In genomic region chr1:197876894-197877293, GRCh38 we compare ENCODE assay signal across 36 cellular contexts. TPM values are rescaled to one million over a fixed set of nuclear protein-coding genes. Genes with fewer than 3 reads are reported as not detected.
"Had no signal": no experiment of that assay in that cellular context is flagged by ENCODE, and none has a peak within 500 bp of the region (broad histone marks: within the 10 kb centered on the region; RNA-seq: fewer than 3 reads in every experiment).

No MANE protein-coding gene starts in this region.

- DNase-seq: activated B cell treated with CpG ODN at 0.5 μM for 24 hours; activated CD4-positive, alpha-beta memory T cell treated with anti-CD3 and anti-CD28 coated beads for 36 hours; activated CD4-positive, alpha-beta T cell treated with anti-CD3 and anti-CD28 coated beads for 4 hours; activated CD4-positive, alpha-beta T cell treated with anti-CD3 and anti-CD28 coated beads, Interleukin-2, amount 10 ng/mL, durations not matched to agents 24 days and 14 days; activated CD4-positive, alpha-beta T cell treated with anti-CD3 and anti-CD28 coated beads, Interleukin-2, amount 50 U/mL, for 1 hour; activated CD4-positive, alpha-beta T cell treated with anti-CD3 and anti-CD28 coated beads, Interleukin-2, amount 50 U/mL, for 4 hours; activated CD4-positive, CD25-positive, alpha-beta regulatory T cell treated with anti-CD3 and anti-CD28 coated beads, Interleukin-2, amount 50 U/mL, for 72 hours; activated CD8-positive, alpha-beta memory T cell treated with anti-CD3 and anti-CD28 coated beads, Interleukin-2, amount 50 U/mL, for 4 hours; activated CD8-positive, alpha-beta T cell treated with anti-CD3 and anti-CD28 coated beads for 36 hours; activated effector memory CD4-positive, alpha-beta T cell treated with anti-CD3 and anti-CD28 coated beads, Interleukin-2, amount 50 U/mL, for 16 hours; activated gamma-delta T cell treated with Interleukin-2 at 50 U/mL for 16 hours; activated naive CD4-positive, alpha-beta T cell; activated naive CD4-positive, alpha-beta T cell treated with anti-CD3 and anti-CD28 coated beads for 36 hours; activated naive CD4-positive, alpha-beta T cell treated with anti-CD3 and anti-CD28 coated beads, Interleukin-2, amount 50 U/mL, for 16 hours; activated naive CD8-positive, alpha-beta T cell treated with anti-CD3 and anti-CD28 coated beads for 36 hours; activated T-cell treated with anti-CD3 and anti-CD28 coated beads for 4 hours; activated T-cell treated with anti-CD3 and anti-CD28 coated beads, Interleukin-2, amount 50 U/mL, for 1 hour; activated T-cell treated with anti-CD3 and anti-CD28 coated beads, Interleukin-2, amount 50 U/mL, for 4 hours; activated T-cell treated with anti-CD3 and anti-CD28 coated beads, Interleukin-2, amount 50 U/mL, for 72 hours; amygdala; anterior cingulate cortex; body of pancreas; brain microvascular endothelial cell; central memory CD4-positive, alpha-beta T cell; T-helper 2 cell; T-helper 9 cell had no signal

- H3K4me1 ChIP-seq: ascending aorta, body of pancreas, breast epithelium had no signal

- H3K9me3 ChIP-seq: body of pancreas had no signal

- H3K4me3 ChIP-seq: ascending aorta, body of pancreas, breast epithelium had no signal

- FAIRE-seq: colon had no signal

- H3K27me3 ChIP-seq: ascending aorta, body of pancreas, brain microvascular endothelial cell, breast epithelium had no signal

- ATAC-seq: activated CD8-positive, alpha-beta T cell treated with anti-CD3 and anti-CD28 coated beads for 36 hours; activated naive CD4-positive, alpha-beta T cell treated with anti-CD3 and anti-CD28 coated beads, Interleukin-2, amount 50 U/mL, for 72 hours; activated T-cell treated with anti-CD3 and anti-CD28 coated beads, Interleukin-2, amount 50 U/mL, for 4 hours; activated T-cell treated with anti-CD3 and anti-CD28 coated beads, Interleukin-2, amount 50 U/mL, for 72 hours; activated T-helper 17 cell treated with anti-CD3 and anti-CD28 coated beads, Interleukin-2, amount 50 U/mL, for 72 hours; body of pancreas had no signal

- H3K27ac Mint-ChIP-seq: activated B cell treated with CpG ODN at 0.5 μM for 24 hours; activated CD4-positive, alpha-beta memory T cell treated with anti-CD3 and anti-CD28 coated beads for 36 hours; activated CD4-positive, alpha-beta T cell treated with anti-CD3 and anti-CD28 coated beads, Interleukin-2, amount 10 ng/mL, durations not matched to agents 24 days and 14 days; activated CD8-positive, alpha-beta T cell treated with anti-CD3 and anti-CD28 coated beads for 36 hours; activated naive CD4-positive, alpha-beta T cell treated with anti-CD3 and anti-CD28 coated beads for 36 hours; activated naive CD4-positive, alpha-beta T cell treated with anti-CD3 and anti-CD28 coated beads, Interleukin-2, amount 50 U/mL, for 72 hours; activated naive CD8-positive, alpha-beta T cell treated with anti-CD3 and anti-CD28 coated beads for 36 hours; activated T-cell treated with anti-CD3 and anti-CD28 coated beads, Interleukin-2, amount 50 U/mL, for 72 hours; activated T-helper 1 cell treated with anti-CD3 and anti-CD28 coated beads, Interleukin-12 subunit alpha, Interleukin-12 subunit beta, Interleukin-2, Interleukin-4 antibody, amounts not matched to agents 30 ng/mL and 10 ng/mL and 1 ng/mL, durations not matched to agents 14 hours and 24 hours and 36 hours; activated T-helper 17 cell treated with anti-CD3 and anti-CD28 coated beads, Interleukin-2, amount 50 U/mL, for 72 hours; T-helper 1 cell treated with Interleukin-12 subunit alpha and Interleukin-12 subunit beta and Interleukin-4 antibody, amounts not matched to agents 30 μg/mL and 1 μg/mL, for 36 hours; T-helper 2 cell treated with Interferon-gamma antibody and Interleukin-4, amounts not matched to agents 5 μg/mL and 100 μg/mL, for 36 hours had no signal

- H3K4me3 Mint-ChIP-seq: activated B cell treated with CpG ODN at 0.5 μM for 24 hours; activated CD4-positive, alpha-beta memory T cell treated with anti-CD3 and anti-CD28 coated beads for 36 hours; activated CD4-positive, alpha-beta T cell treated with anti-CD3 and anti-CD28 coated beads, Interleukin-2, amount 10 ng/mL, durations not matched to agents 24 days and 14 days; activated CD8-positive, alpha-beta T cell treated with anti-CD3 and anti-CD28 coated beads for 36 hours; activated naive CD4-positive, alpha-beta T cell treated with anti-CD3 and anti-CD28 coated beads for 36 hours; activated naive CD8-positive, alpha-beta T cell treated with anti-CD3 and anti-CD28 coated beads for 36 hours; activated T-cell treated with anti-CD3 and anti-CD28 coated beads, Interleukin-2, amount 50 U/mL, for 4 hours; activated T-cell treated with anti-CD3 and anti-CD28 coated beads, Interleukin-2, amount 50 U/mL, for 72 hours; activated T-helper 1 cell treated with anti-CD3 and anti-CD28 coated beads, Interleukin-12 subunit alpha, Interleukin-12 subunit beta, Interleukin-2, Interleukin-4 antibody, amounts not matched to agents 30 ng/mL and 10 ng/mL and 1 ng/mL, durations not matched to agents 14 hours and 24 hours and 36 hours; activated T-helper 17 cell treated with anti-CD3 and anti-CD28 coated beads, Interleukin-2, amount 50 U/mL, for 72 hours; T-helper 1 cell treated with Interleukin-12 subunit alpha and Interleukin-12 subunit beta and Interleukin-4 antibody, amounts not matched to agents 30 μg/mL and 1 μg/mL, for 36 hours; T-helper 2 cell treated with Interferon-gamma antibody and Interleukin-4, amounts not matched to agents 5 μg/mL and 100 μg/mL, for 36 hours had no signal

- H3K36me3 ChIP-seq: ascending aorta, brain microvascular endothelial cell, breast epithelium had no signal

- H3K36me3 Mint-ChIP-seq: activated naive CD8-positive, alpha-beta T cell treated with anti-CD3 and anti-CD28 coated beads for 36 hours had no signal

- H3K27ac ChIP-seq: ascending aorta, body of pancreas, brain microvascular endothelial cell, breast epithelium, VCaP had no signal

- H3K4me1 Mint-ChIP-seq: activated B cell treated with CpG ODN at 0.5 μM for 24 hours; activated CD4-positive, alpha-beta T cell treated with anti-CD3 and anti-CD28 coated beads, Interleukin-2, amount 10 ng/mL, durations not matched to agents 24 days and 14 days; activated naive CD8-positive, alpha-beta T cell treated with anti-CD3 and anti-CD28 coated beads for 36 hours; activated T-helper 17 cell treated with anti-CD3 and anti-CD28 coated beads, Interleukin-2, amount 50 U/mL, for 72 hours had no signal

RNA-seq across cellular contexts. Expression of gene C1orf53, which starts 25.5 kb away (rescaled TPM):
- total RNA-seq: activated T-cell treated with anti-CD3 and anti-CD28 coated beads, Interleukin-2, amount 50 U/mL, for 72 hours; ascending aorta had no signal

RNA-seq across cellular contexts. Expression of gene LHX9, which starts 40.3 kb away (rescaled TPM):
- total RNA-seq: activated B cell treated with CpG ODN at 0.5 μM for 24 hours; activated CD4-positive, alpha-beta memory T cell treated with anti-CD3 and anti-CD28 coated beads for 36 hours; activated CD8-positive, alpha-beta memory T cell treated with anti-CD3 and anti-CD28 coated beads for 36 hours; activated CD8-positive, alpha-beta T cell treated with anti-CD3 and anti-CD28 coated beads for 36 hours; activated naive CD4-positive, alpha-beta T cell treated with anti-CD3 and anti-CD28 coated beads for 36 hours; activated naive CD4-positive, alpha-beta T cell treated with anti-CD3 and anti-CD28 coated beads, Interleukin-2, amount 50 U/mL, for 72 hours; activated naive CD8-positive, alpha-beta T cell treated with anti-CD3 and anti-CD28 coated beads for 36 hours; activated T-cell treated with anti-CD3 and anti-CD28 coated beads, Interleukin-2, amount 50 U/mL, for 4 hours; activated T-helper 1 cell treated with anti-CD3 and anti-CD28 coated beads, Interleukin-12 subunit alpha, Interleukin-12 subunit beta, Interleukin-2, Interleukin-4 antibody, amounts not matched to agents 30 ng/mL and 10 ng/mL and 1 ng/mL, durations not matched to agents 14 hours and 24 hours and 36 hours; activated T-helper 17 cell treated with anti-CD3 and anti-CD28 coated beads, Interleukin-2, amount 50 U/mL, for 72 hours; ascending aorta; body of pancreas; breast epithelium had no signal
